Comparison of ENCODE assay signal across 15 cellular contexts in the genomic region with DNA sequence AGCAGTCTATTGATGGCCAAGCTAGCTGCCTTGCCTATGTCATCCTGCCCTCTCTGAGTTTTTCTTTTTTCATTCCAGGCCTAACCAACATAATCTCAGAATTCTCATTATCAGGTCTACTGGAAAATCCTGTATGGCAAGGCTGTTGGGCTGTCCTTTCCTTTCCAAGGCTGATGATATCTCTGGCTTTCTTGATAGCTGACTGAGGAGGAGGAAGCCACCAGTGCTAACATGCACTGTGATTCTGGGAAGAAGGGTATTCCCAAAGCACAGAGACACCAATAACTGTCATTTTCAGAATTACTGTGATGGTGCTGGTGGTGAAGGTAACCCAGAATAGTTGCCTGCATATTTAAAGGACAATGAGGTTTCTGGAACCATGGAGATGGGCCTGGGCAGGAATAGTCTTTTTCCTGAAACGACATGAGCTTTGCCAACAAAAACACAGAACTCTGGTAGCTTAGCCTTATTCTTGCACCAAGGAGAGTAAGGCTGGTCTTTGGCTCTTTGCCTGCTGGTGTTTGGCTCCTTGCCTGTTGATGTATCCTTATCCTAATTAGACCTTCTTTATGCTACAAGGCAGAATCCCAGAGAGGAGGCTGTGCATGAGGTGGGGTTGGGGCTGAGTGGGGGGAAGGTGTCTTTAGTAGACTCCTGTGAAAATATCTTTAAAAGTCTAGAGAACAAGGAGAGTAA.
DNase-seq lines count a peak whose midpoint lies in the region; ATAC-seq, FAIRE-seq and TF ChIP-seq lines count a peak whose summit lies in the region.
"Had no signal": no experiment of that assay in that cellular context is flagged by ENCODE, and none has a peak within 500 bp of the region (broad histone marks: within the 10 kb centered on the region; RNA-seq: fewer than 3 reads in every experiment).

No MANE protein-coding gene starts in this region.

- DNase-seq in A549 (ENCODE audit: low read depth in 1 of 2, low spot score in 1 of 2) (no peak), right cardiac atrium (peak; percentile 61 to 81 (median 81)), ACHN (no peak), hepatocyte (ENCODE audit: low spot score) (no peak)
- no peak for DNase-seq in activated naive CD8-positive, alpha-beta T cell treated with anti-CD3 and anti-CD28 coated beads, Interleukin-2, amount 50 U/mL, for 24 hours
- DNase-seq in activated naive CD4-positive, alpha-beta T cell treated with anti-CD3 and anti-CD28 coated beads, Interleukin-2, amount 50 U/mL, for 16 hours = no peak
- DNase-seq in activated T-helper 2 cell treated with anti-CD3 and anti-CD28 coated beads, Interferon-gamma antibody, Interleukin-2, Interleukin-4, amounts not matched to agents 10 μg/mL and 5 μg/mL and 100 μg/mL, durations not matched to agents 14 hours and 24 hours and 36 hours (ENCODE audit: low spot score) = no peak
- DNase-seq: activated CD4-positive, alpha-beta memory T cell treated with anti-CD3 and anti-CD28 coated beads, Interleukin-2, amount 10 ng/mL, durations not matched to agents 7 days and 5 days; activated effector memory CD4-positive, alpha-beta T cell treated with anti-CD3 and anti-CD28 coated beads, Interleukin-2, amount 50 U/mL, for 16 hours; central memory CD4-positive, alpha-beta T cell; GM23248; midbrain; NCI-H345; stimulated activated CD4-positive, alpha-beta T cell treated with anti-CD3 and anti-CD28 coated beads, Interleukin-1b, Interleukin-23, amount 100 ng/mL, for 48 hours had no signal

- WGBS in A549 (ENCODE audit: missing lambda C conversion rate) = 5% methylated on average over 1 of the region's 1 CpG
- 27% methylated on average over 1 of the region's 1 CpG for WGBS in right cardiac atrium
- 62% methylated on average over 1 of the region's 1 CpG for WGBS in hepatocyte (ENCODE audit: low lambda C conversion rate, missing lambda C conversion rate)

- no peak for TF ChIP-seq RAD21 in A549 (conservative IDR thresholded peaks at IDR 0.05 in 1 of 2, IDR thresholded peaks at IDR 0.05 in 1 of 2)

- CTCF ChIA-PET in A549 (lab: Yijun Ruan, JAX) (interaction anchor here (1.0 to 2.6 kb wide), 4 partner anchors 56 to 309 kb away, joined by 4 to 5 read pairs (median 5); no protein-coding TSS in a partner anchor), HEK293 (lab: Yijun Ruan, JAX) (interaction anchor here (0.5 kb wide), 1 partner anchor 138 kb away, joined by 3 read pairs; no protein-coding TSS in a partner anchor)

- H3K27ac Mint-ChIP-seq in activated naive CD8-positive, alpha-beta T cell treated with anti-CD3 and anti-CD28 coated beads, Interleukin-2, amount 50 U/mL, for 24 hours = peak overlapping the region; percentile 25
- H3K27ac Mint-ChIP-seq in activated T-helper 2 cell treated with anti-CD3 and anti-CD28 coated beads, Interferon-gamma antibody, Interleukin-2, Interleukin-4, amounts not matched to agents 10 μg/mL and 5 μg/mL and 100 μg/mL, durations not matched to agents 14 hours and 24 hours and 36 hours = no peak overlapping the region
- H3K27ac Mint-ChIP-seq: activated CD4-positive, alpha-beta memory T cell treated with anti-CD3 and anti-CD28 coated beads, Interleukin-2, amount 10 ng/mL, durations not matched to agents 7 days and 5 days had no signal

- peaks cover 34% of the 10 kb centered on the region for H3K4me1 ChIP-seq in A549
- no peaks in the 10 kb centered on the region for H3K4me1 ChIP-seq in HEK293 (ENCODE audit: control insufficient read depth, insufficient read depth, low read length)
- no peaks in the 10 kb centered on the region for H3K4me1 ChIP-seq in right cardiac atrium (ENCODE audit: control insufficient read depth, insufficient read depth, low read length)
- peaks cover 5% of the 10 kb centered on the region for H3K4me1 ChIP-seq in hepatocyte (ENCODE audit: insufficient read depth)

- H3K9me3 ChIP-seq in A549 = no peaks in the 10 kb centered on the region
- H3K9me3 ChIP-seq in HEK293 (ENCODE audit: control insufficient read depth, insufficient read depth, low read depth, low read length) = no peaks in the 10 kb centered on the region
- H3K9me3 ChIP-seq in right cardiac atrium (ENCODE audit: control insufficient read depth, low read length) = no peaks in the 10 kb centered on the region
- no peaks in the 10 kb centered on the region for H3K9me3 ChIP-seq in hepatocyte (ENCODE audit: low read depth)

- H3K36me3 ChIP-seq in HEK293 (ENCODE audit: control insufficient read depth in 2 of 2, insufficient read depth in 1 of 2, low read length in 2 of 2) (no peaks in the 10 kb centered on the region), hepatocyte (replicated peaks; ENCODE audit: insufficient read depth, low read depth) (no peaks in the 10 kb centered on the region)

- H3K27me3 Mint-ChIP-seq in activated naive CD8-positive, alpha-beta T cell treated with anti-CD3 and anti-CD28 coated beads, Interleukin-2, amount 50 U/mL, for 24 hours = no peaks in the 10 kb centered on the region
- peaks cover 54% of the 10 kb centered on the region for H3K27me3 Mint-ChIP-seq in activated T-helper 2 cell treated with anti-CD3 and anti-CD28 coated beads, Interferon-gamma antibody, Interleukin-2, Interleukin-4, amounts not matched to agents 10 μg/mL and 5 μg/mL and 100 μg/mL, durations not matched to agents 14 hours and 24 hours and 36 hours (ENCODE audit: low read depth)

- TF ChIP-seq POLR2A in A549 (IDR thresholded peaks at IDR 0.05; ENCODE audit: low read length) = no peak

- ATAC-seq in A549 (no peak), right cardiac atrium (peak; percentile 66 to 92)
- ATAC-seq in activated naive CD8-positive, alpha-beta T cell treated with anti-CD3 and anti-CD28 coated beads, Interleukin-2, amount 50 U/mL, for 24 hours = no peak

- H3K4me3 ChIP-seq in A549 (no peak overlapping the region), HEK293 (ENCODE audit: low read depth, low read length) (no peak overlapping the region), right cardiac atrium (ENCODE audit: low read length) (no peak overlapping the region), hepatocyte (no peak overlapping the region)
- H3K4me3 ChIP-seq: GM23248 had no signal

- no peaks in the 10 kb centered on the region for H4K20me1 ChIP-seq in hepatocyte (ENCODE audit: insufficient read depth, poor library complexity, severe bottlenecking)

- no peaks in the 10 kb centered on the region for H3K9me2 ChIP-seq in hepatocyte (replicated peaks; ENCODE audit: insufficient read depth)

- H3K4me1 Mint-ChIP-seq in activated naive CD8-positive, alpha-beta T cell treated with anti-CD3 and anti-CD28 coated beads, Interleukin-2, amount 50 U/mL, for 24 hours = peaks cover 46% of the 10 kb centered on the region
- peaks cover 31% of the 10 kb centered on the region for H3K4me1 Mint-ChIP-seq in activated T-helper 2 cell treated with anti-CD3 and anti-CD28 coated beads, Interferon-gamma antibody, Interleukin-2, Interleukin-4, amounts not matched to agents 10 μg/mL and 5 μg/mL and 100 μg/mL, durations not matched to agents 14 hours and 24 hours and 36 hours (ENCODE audit: low read depth)

- TF ChIP-seq EP300 in A549 (IDR thresholded peaks at IDR 0.05) = no peak

- FAIRE-seq in A549 (lab: Jason Lieb, UNC) = no peak

- TF ChIP-seq CTCF in A549 (IDR thresholded peaks at IDR 0.05) (no peak), HEK293 (tag by site-specific recombination; IDR thresholded peaks at IDR 0.05) (no peak), hepatocyte (IDR thresholded peaks at IDR 0.05; ENCODE audit: poor library complexity) (no peak)

- in situ Hi-C loops in ACHN (cut with HindIII; ENCODE audit: low pct_ligation_motif_present, low pct_unique_long_range_greater_than_20kb, low sequenced_read_pairs) = no loop called here

- POLR2A ChIA-PET in A549 (lab: Yijun Ruan, JAX) = no interaction called here
- POLR2A ChIA-PET in HEK293 (lab: Yijun Ruan, JAX) = no interaction called here

- peak overlapping the region; percentile 26; the same call in 2 of the 3 replicates for H3K4me2 ChIP-seq in A549
- H3K4me2 ChIP-seq in hepatocyte = no peak overlapping the region

- no peaks in the 10 kb centered on the region for H3K79me2 ChIP-seq in hepatocyte

- no peaks in the 10 kb centered on the region for H3K27me3 ChIP-seq in right cardiac atrium (ENCODE audit: control insufficient read depth, insufficient read depth)
- no peaks in the 10 kb centered on the region for H3K27me3 ChIP-seq in hepatocyte

- intact Hi-C loops in right cardiac atrium (cut with DNase I) = no loop called here
- intact Hi-C loops in activated T-helper 2 cell treated with anti-CD3 and anti-CD28 coated beads, Interferon-gamma antibody, Interleukin-2, Interleukin-4, amounts not matched to agents 10 μg/mL and 5 μg/mL and 100 μg/mL, durations not matched to agents 14 hours and 24 hours and 36 hours (cut with micrococcal nuclease) = no loop called here

- peaks cover 6% of the 10 kb centered on the region for H3K9me3 Mint-ChIP-seq in activated naive CD8-positive, alpha-beta T cell treated with anti-CD3 and anti-CD28 coated beads, Interleukin-2, amount 50 U/mL, for 24 hours
- H3K9me3 Mint-ChIP-seq in activated T-helper 2 cell treated with anti-CD3 and anti-CD28 coated beads, Interferon-gamma antibody, Interleukin-2, Interleukin-4, amounts not matched to agents 10 μg/mL and 5 μg/mL and 100 μg/mL, durations not matched to agents 14 hours and 24 hours and 36 hours = no peaks in the 10 kb centered on the region
- H3K9me3 Mint-ChIP-seq: activated CD4-positive, alpha-beta memory T cell treated with anti-CD3 and anti-CD28 coated beads, Interleukin-2, amount 10 ng/mL, durations not matched to agents 7 days and 5 days had no signal

- H3K36me3 Mint-ChIP-seq in activated naive CD8-positive, alpha-beta T cell treated with anti-CD3 and anti-CD28 coated beads, Interleukin-2, amount 50 U/mL, for 24 hours (ENCODE audit: low read depth) = no peaks in the 10 kb centered on the region
- H3K36me3 Mint-ChIP-seq in activated T-helper 2 cell treated with anti-CD3 and anti-CD28 coated beads, Interferon-gamma antibody, Interleukin-2, Interleukin-4, amounts not matched to agents 10 μg/mL and 5 μg/mL and 100 μg/mL, durations not matched to agents 14 hours and 24 hours and 36 hours (ENCODE audit: low read depth) = no peaks in the 10 kb centered on the region

- H3K27ac ChIP-seq in A549 = peak overlapping the region; percentile 24 to 40; a peak in 4 of 6 replicates
- no peak overlapping the region; the same call in 1 of the 2 replicates for H3K27ac ChIP-seq in HEK293 (ENCODE audit: extremely low read depth, low read depth, low read length)
- H3K27ac ChIP-seq in right cardiac atrium (ENCODE audit: low read length) = no peak overlapping the region
- H3K27ac ChIP-seq in hepatocyte = no peak overlapping the region
- H3K27ac ChIP-seq: GM23248 had no signal

- H3K4me3 Mint-ChIP-seq in activated naive CD8-positive, alpha-beta T cell treated with anti-CD3 and anti-CD28 coated beads, Interleukin-2, amount 50 U/mL, for 24 hours = no peak overlapping the region
- H3K4me3 Mint-ChIP-seq in activated T-helper 2 cell treated with anti-CD3 and anti-CD28 coated beads, Interferon-gamma antibody, Interleukin-2, Interleukin-4, amounts not matched to agents 10 μg/mL and 5 μg/mL and 100 μg/mL, durations not matched to agents 14 hours and 24 hours and 36 hours (ENCODE audit: low read depth) = no peak overlapping the region
- H3K4me3 Mint-ChIP-seq: activated CD4-positive, alpha-beta memory T cell treated with anti-CD3 and anti-CD28 coated beads, Interleukin-2, amount 10 ng/mL, durations not matched to agents 7 days and 5 days had no signal

- no peak overlapping the region for H2AFZ ChIP-seq in hepatocyte
- H2AFZ ChIP-seq: GM23248 had no signal

TF ChIP-seq in HEK293, 187 proteins besides CTCF, POLR2A, EP300 and RAD21 (continues in another document):
- TF ChIP-seq FEZF1 (tag by site-specific recombination; IDR thresholded peaks at IDR 0.05) = peak; percentile 32; the same call in 1 of the 2 replicates

Comparison
In these comparisons a context has a peak if more than half of its experiments do, and no peak if none do; other contexts are left out.
1. ATAC-seq: peak in right cardiac atrium (2 of 2); none in A549 (0 of 2) and activated naive CD8-positive, alpha-beta T cell treated with anti-CD3 and anti-CD28 coated beads, Interleukin-2, amount 50 U/mL, for 24 hours (single experiment).
2. DNase-seq: peak in right cardiac atrium (3 of 3); none in A549 (0 of 2), activated naive CD8-positive, alpha-beta T cell treated with anti-CD3 and anti-CD28 coated beads, Interleukin-2, amount 50 U/mL, for 24 hours (single experiment), ACHN (single experiment), activated naive CD4-positive, alpha-beta T cell treated with anti-CD3 and anti-CD28 coated beads, Interleukin-2, amount 50 U/mL, for 16 hours (single experiment), activated T-helper 2 cell treated with anti-CD3 and anti-CD28 coated beads, Interferon-gamma antibody, Interleukin-2, Interleukin-4, amounts not matched to agents 10 μg/mL and 5 μg/mL and 100 μg/mL, durations not matched to agents 14 hours and 24 hours and 36 hours (single experiment) and hepatocyte (single experiment).
3. H3K27ac ChIP-seq: peak in A549 (2 of 2); none in HEK293 (single experiment), right cardiac atrium (single experiment) and hepatocyte (single experiment).